Comparison of ENCODE assay signal across 19 cellular contexts in the genomic region with DNA sequence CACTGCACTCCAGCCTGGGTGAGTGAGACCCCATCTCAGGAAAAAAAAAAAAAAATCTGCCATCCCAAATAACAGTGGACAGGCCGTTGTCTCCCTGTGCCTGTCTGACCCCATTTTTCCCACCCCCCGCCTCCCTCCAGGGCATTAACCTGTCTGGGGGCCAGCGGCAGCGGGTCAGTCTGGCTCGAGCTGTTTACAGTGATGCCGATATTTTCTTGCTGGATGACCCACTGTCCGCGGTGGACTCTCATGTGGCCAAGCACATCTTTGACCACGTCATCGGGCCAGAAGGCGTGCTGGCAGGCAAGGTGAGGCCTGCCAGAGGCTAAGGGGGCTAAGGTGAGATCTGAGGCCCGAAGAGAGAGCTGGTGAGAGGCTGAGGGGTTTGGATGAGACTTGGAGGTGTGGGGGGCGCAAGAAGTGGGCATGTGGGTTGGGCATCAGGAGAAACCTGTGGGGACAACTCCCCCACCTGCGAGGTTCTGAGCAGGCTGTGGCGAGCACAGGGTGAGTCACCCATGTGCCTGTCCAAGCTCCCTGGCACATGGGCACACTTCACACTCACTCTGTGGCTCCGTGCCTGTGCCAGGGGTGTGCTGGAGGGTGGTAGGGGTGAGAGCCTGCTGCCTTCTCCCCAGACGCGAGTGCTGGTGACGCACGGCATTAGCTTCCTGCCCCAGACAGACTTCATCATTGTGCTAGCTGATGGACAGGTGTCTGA. TPM values are rescaled to one million over a fixed set of nuclear protein-coding genes. Genes with fewer than 3 reads are reported as not detected.
DNase-seq lines count a peak whose midpoint lies in the region; ATAC-seq and TF ChIP-seq lines count a peak whose summit lies in the region.
"Had no signal": no experiment of that assay in that cellular context is flagged by ENCODE, and none has a peak within 500 bp of the region (broad histone marks: within the 10 kb centered on the region; RNA-seq: fewer than 3 reads in every experiment).

No MANE protein-coding gene starts in this region.

- 0 out of 2 replicates have a peak overlapping the region, but pooled peaks have one; percentile 8 for H3K4me2 ChIP-seq in HCT116 (ENCODE audit: low read length)
- H3K4me2 ChIP-seq: neural progenitor cell, smooth muscle cell had no signal

- TF ChIP-seq RAD21 in HCT116 (IDR thresholded peaks at IDR 0.05; ENCODE audit: low read depth), result no peak

- H3K4me3 ChIP-seq in HCT116 (replicated peaks in 1 of 2; ENCODE audit: low read depth in 1 of 2, low read length in 2 of 2) (no peak overlapping the region), right atrium auricular region (no peak overlapping the region), WERI-Rb-1 (ENCODE audit: low read depth, low read length) (no peak overlapping the region)
- H3K4me3 ChIP-seq: neural progenitor cell, smooth muscle cell had no signal

- no TSS peak for BruUV-seq in HCT116 (replicated peaks; lab: Mats Ljungman, UMichigan)

- RAD21 ChIA-PET in HCT116 (lab: Charles Lee; ENCODE audit: low non-redundant PET in 1 of 2, low total read pairs in 2 of 2, uncharacterized antibody in 2 of 2, unreplicated experiment in 2 of 2), result no interaction called here

- TF ChIP-seq CTCF in HCT116 (IDR thresholded peaks at IDR 0.05 in 2 of 3, conservative IDR thresholded peaks at IDR 0.05 in 1 of 3; ENCODE audit: borderline replicate concordance in 1 of 3, insufficient read depth in 1 of 3, low read depth in 2 of 3, low read length in 2 of 3), result no peak
- no peak for TF ChIP-seq CTCF in right atrium auricular region (IDR thresholded peaks at IDR 0.05)
- no peak for TF ChIP-seq CTCF in WERI-Rb-1 (IDR thresholded peaks at IDR 0.05; ENCODE audit: low read depth, low read length)

- no peak for DNase-seq in HCT116 (ENCODE audit: low read depth, low spot score)
- peak; percentile 42 for DNase-seq in astrocyte of the hippocampus (ENCODE audit: low read depth, low spot score)
- DNase-seq in right atrium auricular region (ENCODE audit: low spot score), result peak; percentile 70
- DNase-seq in sciatic nerve (ENCODE audit: low spot score), result peak; percentile 42
- DNase-seq in NCI-H2227 treated with DMSO at 0.1 percent for 48 hours (lab: John Stamatoyannopoulos, UW), result no peak
- no peak for DNase-seq in NCI-H2029 (lab: John Stamatoyannopoulos, UW)
- no peak for DNase-seq in WERI-Rb-1
- no peak for DNase-seq in stimulated activated naive CD8-positive, alpha-beta T cell treated with anti-CD3 and anti-CD28 coated beads, Interleukin-15, Interleukin-2, amounts not matched to agents 100 U/mL and 50 U/mL, for 24 hours
- DNase-seq: activated CD4-positive, alpha-beta T cell treated with anti-CD3 and anti-CD28 coated beads, Interleukin-2, amount 50 U/mL, for 1 hour; activated naive CD8-positive, alpha-beta T cell treated with anti-CD3 and anti-CD28 coated beads, Interleukin-2, amount 50 U/mL, for 24 hours; activated T-cell treated with anti-CD3 and anti-CD28 coated beads, Interleukin-2, amount 50 U/mL, for 1 hour; cerebellar nuclear complex; endodermal cell; NCI-H187 treated with DMSO at 0.1 percent for 48 hours; NCI-H510A; stimulated activated naive CD8-positive, alpha-beta T cell treated with anti-CD3 and anti-CD28 coated beads, Interleukin-15, amount 100 ng/mL, for 72 hours had no signal

- no peaks in the 10 kb centered on the region for H3K79me2 ChIP-seq in HCT116 (ENCODE audit: insufficient read depth, low read length)

- H3K27ac ChIP-seq in HCT116 (ENCODE audit: low read depth, low read length) (no peak overlapping the region; the same call in 1 of the 2 replicates), right atrium auricular region (peak overlapping the region; percentile 48 to 67), WERI-Rb-1 (no peak overlapping the region)
- H3K27ac ChIP-seq: neural progenitor cell had no signal

- H4K20me1 ChIP-seq in HCT116 (ENCODE audit: insufficient read depth), result no peaks in the 10 kb centered on the region

- H3K9me3 ChIP-seq in HCT116 (ENCODE audit: control insufficient read depth in 1 of 2, insufficient read depth in 1 of 2, low read depth in 1 of 2, low read length in 2 of 2), result no peaks in the 10 kb centered on the region
- no peaks in the 10 kb centered on the region for H3K9me3 ChIP-seq in right atrium auricular region
- H3K9me3 ChIP-seq in WERI-Rb-1 (ENCODE audit: severe bottlenecking), result no peaks in the 10 kb centered on the region

- H3K4me1 ChIP-seq in HCT116 (ENCODE audit: control insufficient read depth in 1 of 2, insufficient read depth in 2 of 2, low read length in 2 of 2) (peaks cover 21 to 52% of the 10 kb centered on the region in 2 experiments), right atrium auricular region (no peaks in the 10 kb centered on the region)

- POLR2A ChIA-PET in HCT116 (lab: Charles Lee), result no interaction called here

- H3K9me2 ChIP-seq in HCT116 (ENCODE audit: insufficient read depth), result no peaks in the 10 kb centered on the region

- no peak for ATAC-seq in HCT116
- ATAC-seq in sciatic nerve, result no peak
- ATAC-seq in stimulated activated naive CD8-positive, alpha-beta T cell treated with anti-CD3 and anti-CD28 coated beads, Interleukin-15, Interleukin-2, amounts not matched to agents 100 U/mL and 50 U/mL, for 24 hours, result no peak
- ATAC-seq: activated naive CD8-positive, alpha-beta T cell treated with anti-CD3 and anti-CD28 coated beads, Interleukin-2, amount 50 U/mL, for 24 hours; stimulated activated naive CD8-positive, alpha-beta T cell treated with anti-CD3 and anti-CD28 coated beads, Interleukin-15, amount 100 ng/mL, for 72 hours had no signal

- H2AFZ ChIP-seq in HCT116 (ENCODE audit: low read depth, low read length, poor library complexity, severe bottlenecking), result no peak overlapping the region
- H2AFZ ChIP-seq: neural progenitor cell had no signal

- CTCF ChIA-PET in HCT116 (lab: Charles Lee), result no interaction called here

- H3K27me3 ChIP-seq in HCT116 (ENCODE audit: insufficient read depth, low read length) (no peaks in the 10 kb centered on the region), right atrium auricular region (no peaks in the 10 kb centered on the region), WERI-Rb-1 (ENCODE audit: insufficient read depth, low read depth, severe bottlenecking) (no peaks in the 10 kb centered on the region)
- H3K27me3 ChIP-seq: neural progenitor cell had no signal

- H3K36me3 ChIP-seq in HCT116 (ENCODE audit: control insufficient read depth in 1 of 2, insufficient read depth in 2 of 2, low read length in 2 of 2) (no peaks in the 10 kb centered on the region), right atrium auricular region (no peaks in the 10 kb centered on the region), WERI-Rb-1 (no peaks in the 10 kb centered on the region)
- H3K36me3 ChIP-seq: neural progenitor cell had no signal

- intact Hi-C loops in HCT116 (cut with micrococcal nuclease), result no loop called here
- intact Hi-C loops in sciatic nerve (cut with DNase I), result no loop called here

- no peak overlapping the region for H3K9ac ChIP-seq in HCT116 (ENCODE audit: low read length)
- H3K9ac ChIP-seq: neural progenitor cell had no signal

- no peak for TF ChIP-seq POLR2A in HCT116 (IDR thresholded peaks at IDR 0.05; ENCODE audit: borderline replicate concordance, extremely low read depth, insufficient read depth, insufficient read length)

TF ChIP-seq in HCT116, 20 proteins besides CTCF, POLR2A, EP300 and RAD21:
- TF ChIP-seq CEBPB (IDR thresholded peaks at IDR 0.05; ENCODE audit: low read depth), result no peak
- TF ChIP-seq, protein P1, sequence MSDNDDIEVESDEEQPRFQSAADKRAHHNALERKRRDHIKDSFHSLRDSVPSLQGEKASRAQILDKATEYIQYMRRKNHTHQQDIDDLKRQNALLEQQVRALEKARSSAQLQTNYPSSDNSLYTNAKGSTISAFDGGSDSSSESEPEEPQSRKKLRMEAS (IDR thresholded peaks at IDR 0.05), result peak; percentile 70; the same call in 1 of the 2 replicates

RNA-seq across cellular contexts. Expression of gene ANKRD40, which starts 34.7 kb away (rescaled TPM):
- 72.0 TPM for total RNA-seq in HCT116 (2021; ENCODE audit: unreplicated experiment)
- polyA plus RNA-seq in HCT116 (2012), result 20.0 and 26.1 TPM in 2 replicates
- 10 to 100 TPM; 30.5 to 33.8 TPM for total RNA-seq in right atrium auricular region
- 106 TPM for total RNA-seq in sciatic nerve

RNA-seq across cellular contexts. Expression of gene ABCC3, which starts 38.3 kb away (rescaled TPM):
- total RNA-seq in HCT116 (2021; ENCODE audit: unreplicated experiment) (66.2 TPM), right atrium auricular region (1 to 10 TPM; 1.4 to 4.5 TPM), sciatic nerve (5.4 TPM)
- 40.1 and 55.8 TPM in 2 replicates for polyA plus RNA-seq in HCT116 (2012)
- total RNA-seq: SK-MEL-5 had no signal

RNA-seq across cellular contexts. Expression of gene LUC7L3, which starts 46.4 kb away (rescaled TPM):
- total RNA-seq in HCT116 (2021; ENCODE audit: unreplicated experiment), result 184 TPM
- 65.6 and 97.0 TPM in 2 replicates for polyA plus RNA-seq in HCT116 (2012)
- total RNA-seq in right atrium auricular region, result 10 to 100 TPM; 19.6 to 31.3 TPM
- total RNA-seq in sciatic nerve, result 229 TPM

Comparison
In these comparisons a context has a peak if more than half of its experiments do, and no peak if none do; other contexts are left out.
1. DNase-seq: peak in astrocyte of the hippocampus (single experiment), right atrium auricular region (single experiment) and sciatic nerve (single experiment); none in HCT116 (single experiment), NCI-H2227 treated with DMSO at 0.1 percent for 48 hours (single experiment), NCI-H2029 (single experiment), WERI-Rb-1 (single experiment) and stimulated activated naive CD8-positive, alpha-beta T cell treated with anti-CD3 and anti-CD28 coated beads, Interleukin-15, Interleukin-2, amounts not matched to agents 100 U/mL and 50 U/mL, for 24 hours (single experiment).
2. H3K27ac ChIP-seq: peak in right atrium auricular region (2 of 2); none in HCT116 (single experiment) and WERI-Rb-1 (single experiment).
3. RNA of gene ABCC3, which starts 38.3 kb away (total RNA-seq): 66.2 TPM in HCT116 (single experiment); 5.4 TPM in sciatic nerve (single experiment) and 1.4 to 4.5 TPM in right atrium auricular region; every median in the first group is over 10 times any median in the second.